Comparison of ENCODE assay signal across 8 cellular contexts in the genomic region with DNA sequence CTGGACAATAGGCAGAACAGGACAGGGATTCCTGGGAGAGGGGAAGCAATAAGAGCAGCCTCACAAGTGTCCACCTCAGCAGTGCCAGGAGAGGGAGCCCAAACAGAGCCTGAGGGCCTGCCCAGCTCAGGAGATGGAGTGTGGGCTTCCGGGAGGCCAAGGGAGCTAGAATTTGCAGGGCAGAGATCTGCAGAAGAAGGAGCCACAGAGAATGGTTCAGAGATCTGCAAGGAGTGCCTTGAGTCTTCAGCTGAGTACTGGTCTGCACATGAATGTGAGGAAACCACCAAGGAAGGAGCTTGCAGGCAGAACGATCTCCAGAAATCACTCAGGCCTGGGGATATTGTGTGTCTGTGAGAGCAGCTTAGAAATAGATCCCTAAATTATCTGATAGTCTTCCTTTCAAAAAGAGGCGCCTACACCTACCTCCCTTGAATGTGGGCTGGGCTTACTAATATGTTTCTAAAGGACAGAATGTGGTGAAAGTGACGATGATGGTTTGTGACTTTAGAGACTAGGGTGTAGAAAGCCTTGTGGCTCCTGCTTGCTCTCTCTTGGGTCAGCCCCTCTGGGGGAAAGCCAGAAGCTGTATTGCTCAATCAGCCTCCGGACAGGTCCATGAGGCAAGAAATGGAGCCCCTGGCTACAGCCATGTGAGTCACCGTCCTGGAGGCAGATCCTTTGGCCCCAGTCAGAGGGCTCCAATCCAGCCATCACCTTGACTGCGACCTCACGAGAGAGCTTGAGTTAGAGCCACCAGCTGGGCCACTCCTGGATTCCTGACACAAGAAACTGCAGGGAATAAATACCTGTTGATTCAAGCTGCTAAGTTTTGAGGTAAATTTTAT. TPM values are rescaled to one million over a fixed set of nuclear protein-coding genes. Genes with fewer than 3 reads are reported as not detected.
DNase-seq lines count a peak whose midpoint lies in the region; ATAC-seq and TF ChIP-seq lines count a peak whose summit lies in the region.

No MANE protein-coding gene starts in this region.

- peak overlapping the region; percentile 44 for H3K27ac Mint-ChIP-seq in MCF 10A (ENCODE audit: low read depth, unreplicated experiment)

- H3K4me3 Mint-ChIP-seq in MCF 10A (ENCODE audit: unreplicated experiment), result no peak overlapping the region

- H3K36me3 ChIP-seq in OCI-LY3 (replicated peaks; ENCODE audit: low read depth, low read length) (no peaks in the 10 kb centered on the region), liver (ENCODE audit: control insufficient read depth in 4 of 4, insufficient read depth in 3 of 4, low read depth in 1 of 4, low read length in 3 of 4) (no peaks in the 10 kb centered on the region), transverse colon (no peaks in the 10 kb centered on the region)

- TF ChIP-seq CTCF in OCI-LY3 (IDR thresholded peaks at IDR 0.05; ENCODE audit: low read depth, low read length) (peak; percentile 56), MCF 10A (IDR thresholded peaks at IDR 0.05; ENCODE audit: unreplicated experiment) (peak; percentile 38), liver (IDR thresholded peaks at IDR 0.05; ENCODE audit: low read depth, low read length, missing input control) (peak; percentile 32), transverse colon (IDR thresholded peaks at IDR 0.05) (peak; percentile 30 to 53 (median 45))

- H3K4me2 ChIP-seq in OCI-LY3 (ENCODE audit: low read length), result no peak overlapping the region

- H3K4me3 ChIP-seq in OCI-LY3 (ENCODE audit: low read length) (no peak overlapping the region), liver (ENCODE audit: low read depth in 1 of 3, low read length in 3 of 3) (no peak overlapping the region), transverse colon (no peak overlapping the region)

- H3K9ac ChIP-seq in OCI-LY3 (ENCODE audit: low read length) (no peak overlapping the region), liver (ENCODE audit: low read depth in 1 of 2, low read length in 2 of 2) (no peak overlapping the region)

- H3K4me1 ChIP-seq in OCI-LY3 (ENCODE audit: low read length) (peaks cover 8% of the 10 kb centered on the region), liver (ENCODE audit: control insufficient read depth in 4 of 4, insufficient read depth in 4 of 4, low read length in 3 of 4) (peaks cover 9 to 24% (median 14%) of the 10 kb centered on the region in 4 donors), transverse colon (peaks cover 3 to 13% (median 6%) of the 10 kb centered on the region in 4 donors)

- no peak for TF ChIP-seq EP300 in transverse colon (IDR thresholded peaks at IDR 0.05; ENCODE audit: low read depth)

- no peaks in the 10 kb centered on the region for H3K27me3 Mint-ChIP-seq in MCF 10A (ENCODE audit: insufficient read depth, unreplicated experiment)

- H3K4me1 Mint-ChIP-seq in MCF 10A (ENCODE audit: insufficient read depth, unreplicated experiment), result peaks cover 19% of the 10 kb centered on the region

- H3K9me3 ChIP-seq in OCI-LY3 (ENCODE audit: insufficient read depth, low read length), result no peaks in the 10 kb centered on the region
- no peaks in the 10 kb centered on the region for H3K9me3 ChIP-seq in liver (ENCODE audit: control insufficient read depth in 4 of 4, low read length in 3 of 4)
- no peaks in the 10 kb centered on the region for H3K9me3 ChIP-seq in transverse colon

- H3K79me2 ChIP-seq in OCI-LY3 (ENCODE audit: low read length), result no peaks in the 10 kb centered on the region

- DNase-seq in NCI-H82 (lab: John Stamatoyannopoulos, UW) (peak; percentile 32), NCI-H82 treated with DMSO at 0.1 percent for 48 hours (lab: John Stamatoyannopoulos, UW; ENCODE audit: unreplicated experiment) (no peak), MCF 10A (ENCODE audit: unreplicated experiment) (peak; percentile 85), transverse colon (peak; percentile 68)

- H4K20me1 ChIP-seq in OCI-LY3 (ENCODE audit: insufficient read depth, low read length), result no peaks in the 10 kb centered on the region

- WGBS in liver, result 49% methylated on average over 8 of the region's 8 CpGs
- 50 to 60% methylated on average over 1 to 8 of the region's 8 CpGs for WGBS in transverse colon (ENCODE audit: low coverage in 1 of 2), 2 donors

- no peaks in the 10 kb centered on the region for H3K36me3 Mint-ChIP-seq in MCF 10A (ENCODE audit: insufficient read depth, unreplicated experiment)

- TF ChIP-seq POLR2A in transverse colon (IDR thresholded peaks at IDR 0.05), result no peak

- peak; percentile 57 for ATAC-seq in HG02623 (IDR thresholded peaks at IDR 0.05; ENCODE audit: unreplicated experiment)
- ATAC-seq in HG02759 (IDR thresholded peaks at IDR 0.05; ENCODE audit: unreplicated experiment), result no peak

- intact Hi-C loops in MCF 10A (cut with micrococcal nuclease) (loop anchor here (1.0 kb wide), 1 partner anchor 40 kb away; no protein-coding TSS in a partner anchor), transverse colon (cut with DNase I; ENCODE audit: low total_unique reads) (no loop called here)

- BruUV-seq in MCF 10A (replicated peaks; lab: Mats Ljungman, UMichigan), result no TSS peak

- peak; percentile 68 to 75 for TF ChIP-seq RAD21 in liver (IDR thresholded peaks at IDR 0.05)

- CTCF ChIA-PET in MCF 10A (lab: Yijun Ruan, JAX), result interaction anchor here (0.5 to 2.4 kb wide), 24 partner anchors 9 to 1309 kb away, joined by 3 to 13 read pairs (median 3); partner anchors contain the start of gene LPIN1

- H2AFZ ChIP-seq in OCI-LY3 (ENCODE audit: low read depth, low read length), result no peak overlapping the region

- in situ Hi-C loops in transverse colon (cut with MboI; ENCODE audit: low pct_ligation_motif_present in 1 of 4, low pct_unique_long_range_greater_than_20kb in 1 of 4, low sequenced_read_pairs in 3 of 4), result loop anchor here in 1 of 4 donors (5.0 kb wide), 1 partner anchor 43 kb away; no protein-coding TSS in a partner anchor

- H3K27ac ChIP-seq in OCI-LY3 (ENCODE audit: low read length), result no peak overlapping the region
- no peak overlapping the region for H3K27ac ChIP-seq in liver (ENCODE audit: low read depth in 1 of 2, low read length in 2 of 2)
- H3K27ac ChIP-seq in transverse colon, result peak overlapping the region in 2 of 4 donors; percentile 19 to 69

- no peaks in the 10 kb centered on the region for H3K9me3 Mint-ChIP-seq in MCF 10A (ENCODE audit: unreplicated experiment)

- H3K27me3 ChIP-seq in OCI-LY3 (ENCODE audit: low read depth, low read length) (peaks cover 35% of the 10 kb centered on the region), liver (ENCODE audit: control insufficient read depth in 4 of 4, insufficient read depth in 4 of 4, low read length in 3 of 4) (no peaks in the 10 kb centered on the region), transverse colon (no peaks in the 10 kb centered on the region)

- POLR2A ChIA-PET in MCF 10A (lab: Yijun Ruan, JAX), result interaction anchor here (0.6 to 3.6 kb wide), 11 partner anchors 9 to 571 kb away, joined by 3 to 34 read pairs (median 4); no protein-coding TSS in a partner anchor

TF ChIP-seq in liver, 16 proteins besides CTCF, POLR2A, EP300 and RAD21 (continues in another document):
- TF ChIP-seq SP1 (IDR thresholded peaks at IDR 0.05) (peak; percentile 24), RXRA (IDR thresholded peaks at IDR 0.05) (peak in 1 of 2 donors; percentile 56), MAX (IDR thresholded peaks at IDR 0.05) (no peak), EGR1 (IDR thresholded peaks at IDR 0.05; ENCODE audit: low read depth in 2 of 2) (no peak), FOXA1 (IDR thresholded peaks at IDR 0.05) (no peak), HNF4A (conservative IDR thresholded peaks at IDR 0.05) (peak; percentile 49 to 73), TAF1 (conservative IDR thresholded peaks at IDR 0.05) (no peak), FOXA2 (IDR thresholded peaks at IDR 0.05) (no peak), ZBTB33 (IDR thresholded peaks at IDR 0.05) (no peak), JUND (IDR thresholded peaks at IDR 0.05) (peak; percentile 89), YY1 (IDR thresholded peaks at IDR 0.05) (peak; percentile 72), HNF4G (IDR thresholded peaks at IDR 0.05) (no peak), GABPA (IDR thresholded peaks at IDR 0.05 in 1 of 2, conservative IDR thresholded peaks at IDR 0.05 in 1 of 2) (no peak), NR2F2 (IDR thresholded peaks at IDR 0.05) (no peak)

RNA-seq across cellular contexts. Expression of gene LPIN1, which starts 7.6 kb away (rescaled TPM):
- total RNA-seq in MCF 10A (2022) (47.0 and 65.7 TPM in 2 replicates), liver (10 to 100 TPM; 10.1 to 27.4 TPM), transverse colon (10 to 100 TPM; 19.7 to 62.1 (median 26.6) TPM)
- polyA plus RNA-seq in liver, result 10 to 100 TPM; 12.3 to 14.6 TPM
